ENCODE assay signal across 35 cellular contexts in genomic region chr12:59196989-59197388, GRCh38.
"Had no signal": no experiment of that assay in that cellular context is flagged by ENCODE, and none has a peak within 500 bp of the region (broad histone marks: within the 10 kb centered on the region; RNA-seq: fewer than 3 reads in every experiment).

No MANE protein-coding gene starts in this region.

- H3K4me3 ChIP-seq: MG63 had no signal

- DNase-seq: Karpas-422, Kasumi-1, KBM-7, KG1, MG63, MM.1S, MV-4-11, NCI-H1048, NCI-H1092, NCI-H1092 treated with DMSO at 0.1 percent for 48 hours, NCI-H1105, NCI-H1105 treated with DMSO at 0.1 percent for 48 hours, NCI-H1417, NCI-H1417 treated with DMSO at 0.1 percent for 48 hours, NCI-H1436, NCI-H1436 treated with DMSO at 0.1 percent for 48 hours, NCI-H146, NCI-H1694, NCI-H1694 treated with DMSO at 0.1 percent for 48 hours, NCI-H187, NCI-H187 treated with DMSO at 0.1 percent for 48 hours, NCI-H1930, NCI-H2029, NCI-H2029 treated with DMSO at 0.1 percent for 48 hours, NCI-H2081, NCI-H2081 treated with DMSO at 0.1 percent for 48 hours, NCI-H2107, NCI-H2171, NCI-H2171 treated with DMSO at 0.1 percent for 48 hours, NCI-H2227 treated with DMSO at 0.1 percent for 48 hours, NCI-H226, NCI-H345, NCI-H446, NCI-H446 treated with DMSO at 0.1 percent for 48 hours, NCI-H510A had no signal
